ENCODE assay signal across 4 cellular contexts in the genomic region with DNA sequence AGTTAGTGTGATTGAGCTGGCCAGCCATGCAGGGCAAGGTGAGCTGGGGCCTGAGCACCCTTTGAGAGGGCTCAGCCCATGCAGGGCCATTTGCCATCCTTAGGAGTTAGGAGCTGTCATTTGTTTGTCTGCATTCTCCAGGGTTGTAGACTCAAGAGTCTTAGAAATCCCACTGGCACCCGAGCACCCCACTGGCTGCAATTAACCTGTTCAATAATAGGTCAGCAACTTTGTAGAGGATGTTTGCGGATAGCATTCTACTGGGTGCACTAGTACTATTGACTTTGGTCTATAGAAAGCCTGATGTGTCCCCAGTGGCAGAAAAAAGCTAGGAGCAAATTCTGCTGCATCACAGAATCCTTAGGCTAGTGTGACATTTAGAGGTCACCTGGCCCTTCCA.
"Had no signal": no experiment of that assay in that cellular context is flagged by ENCODE, and none has a peak within 500 bp of the region (broad histone marks: within the 10 kb centered on the region; RNA-seq: fewer than 3 reads in every experiment).

No MANE protein-coding gene starts in this region.

- H3K4me3 ChIP-seq: GM23338 had no signal

- DNase-seq: H9, HCEC 1CT, IMR-90 had no signal

- ATAC-seq: GM23338 had no signal
